1 cellular context compared by ENCODE assay signal in genomic region chr2:88055436-88056128, GRCh38.
TF ChIP-seq lines count a peak whose summit lies in the region.

KRCC1 (minus strand) TSS chr2:88055783; CDS start chr2:88028563, 27,220 bp downstream.

TF ChIP-seq in WTC11, 78 proteins besides CTCF, POLR2A, EP300 and RAD21 (continued from another document):
- TF ChIP-seq AFF4 (CRISPR knock-in tag; IDR thresholded peaks at IDR 0.05; ENCODE audit: borderline replicate concordance) (no peak), ZNF423 (CRISPR knock-in tag; IDR thresholded peaks at IDR 0.05) (no peak), RELA (CRISPR knock-in tag; IDR thresholded peaks at IDR 0.05; ENCODE audit: borderline replicate concordance) (no peak), CDX4 (CRISPR knock-in tag; IDR thresholded peaks at IDR 0.05; ENCODE audit: borderline replicate concordance) (no peak), ZSCAN18 (CRISPR knock-in tag; IDR thresholded peaks at IDR 0.05) (no peak), ESRRA (CRISPR knock-in tag; IDR thresholded peaks at IDR 0.05; ENCODE audit: borderline replicate concordance) (no peak), USF1 (CRISPR knock-in tag; IDR thresholded peaks at IDR 0.05) (no peak), GABPB1 (CRISPR knock-in tag; IDR thresholded peaks at IDR 0.05) (peak; percentile 38; the same call in 1 of the 2 replicates), ERG (CRISPR knock-in tag; IDR thresholded peaks at IDR 0.05) (no peak), SMAD4 (CRISPR knock-in tag; IDR thresholded peaks at IDR 0.05) (no peak), NR2C2 (CRISPR knock-in tag; IDR thresholded peaks at IDR 0.05) (no peak; the same call in 1 of the 2 replicates), MAX (CRISPR knock-in tag; IDR thresholded peaks at IDR 0.05) (peak; percentile 56; the same call in 1 of the 2 replicates), NFATC4 (CRISPR knock-in tag; IDR thresholded peaks at IDR 0.05) (no peak), ZNF232 (CRISPR knock-in tag; IDR thresholded peaks at IDR 0.05) (0 out of 2 replicates have a peak, but pooled peaks have one; percentile 40), TP53 (CRISPR knock-in tag; IDR thresholded peaks at IDR 0.05) (no peak), STAT6 (CRISPR knock-in tag; conservative IDR thresholded peaks at IDR 0.05; ENCODE audit: low read depth) (no peak), ARID4B (CRISPR knock-in tag; IDR thresholded peaks at IDR 0.05; ENCODE audit: borderline replicate concordance) (no peak), ZNF396 (CRISPR knock-in tag; IDR thresholded peaks at IDR 0.05; ENCODE audit: borderline replicate concordance) (no peak), ZNF532 (CRISPR knock-in tag; IDR thresholded peaks at IDR 0.05; ENCODE audit: borderline replicate concordance) (no peak), OVOL2 (CRISPR knock-in tag; IDR thresholded peaks at IDR 0.05; ENCODE audit: borderline replicate concordance) (no peak), ELF4 (CRISPR knock-in tag; IDR thresholded peaks at IDR 0.05; ENCODE audit: low read depth) (no peak; the same call in 1 of the 2 replicates), SMAD3 (CRISPR knock-in tag; IDR thresholded peaks at IDR 0.05; ENCODE audit: borderline replicate concordance) (0 out of 2 replicates have a peak, but pooled peaks have one; percentile 45), ZNF121 (CRISPR knock-in tag; IDR thresholded peaks at IDR 0.05) (0 out of 2 replicates have a peak, but pooled peaks have one; percentile 24), ATF6 (CRISPR knock-in tag; IDR thresholded peaks at IDR 0.05) (no peak), ATF1 (CRISPR knock-in tag; IDR thresholded peaks at IDR 0.05) (no peak)
TF ChIP-seq in WTC11: peak in this region for 13.
